ENCODE assay signal across 1 cellular context in the genomic region with DNA sequence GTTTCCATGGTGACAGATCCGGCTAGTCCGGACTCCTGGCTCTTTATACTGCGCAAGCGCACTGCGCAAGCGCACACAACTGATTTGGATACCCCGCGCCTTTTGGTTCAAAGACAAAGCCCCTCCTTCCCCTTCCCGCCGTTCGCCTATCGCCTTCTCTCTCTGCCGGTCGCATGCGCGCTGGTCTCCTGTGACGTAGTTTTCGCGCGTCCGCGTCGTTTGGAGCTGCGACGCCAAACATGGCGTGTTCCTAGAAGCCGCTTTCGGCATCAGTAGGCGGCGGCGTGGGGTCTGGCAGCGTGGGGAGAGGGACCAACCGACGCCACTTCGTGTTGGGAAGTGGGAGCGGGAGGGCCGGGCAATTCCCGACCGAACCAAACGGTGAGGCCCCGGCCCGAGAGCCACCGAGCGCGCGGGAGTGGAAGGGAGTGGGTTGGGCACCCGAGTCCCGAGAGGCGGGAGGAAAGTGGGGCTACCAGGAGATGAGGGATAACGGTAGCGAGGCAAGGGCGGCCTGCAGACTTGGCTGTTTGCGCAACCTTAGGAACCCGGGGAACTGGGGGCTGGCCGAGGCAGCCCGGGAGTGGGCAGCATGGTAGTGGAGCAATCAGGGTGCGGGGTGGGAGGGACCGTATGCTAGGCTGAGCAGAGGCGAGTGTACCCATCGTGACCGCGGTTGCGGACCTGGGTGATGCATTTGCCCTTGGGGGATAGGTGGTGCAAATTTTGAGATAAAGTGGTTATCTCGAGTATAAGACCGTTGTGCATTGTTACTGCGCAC.
TF ChIP-seq lines count a peak whose summit lies in the region.

A gene (plus strand): TSS at position 215 of the 781 bp plus-strand sequence. CDS start 24,517 bp downstream, outside the sequence.

TF ChIP-seq in HEK293, 187 proteins besides CTCF, POLR2A, EP300 and RAD21 (continued from another document and continues in another):
- TF ChIP-seq, protein P1, sequence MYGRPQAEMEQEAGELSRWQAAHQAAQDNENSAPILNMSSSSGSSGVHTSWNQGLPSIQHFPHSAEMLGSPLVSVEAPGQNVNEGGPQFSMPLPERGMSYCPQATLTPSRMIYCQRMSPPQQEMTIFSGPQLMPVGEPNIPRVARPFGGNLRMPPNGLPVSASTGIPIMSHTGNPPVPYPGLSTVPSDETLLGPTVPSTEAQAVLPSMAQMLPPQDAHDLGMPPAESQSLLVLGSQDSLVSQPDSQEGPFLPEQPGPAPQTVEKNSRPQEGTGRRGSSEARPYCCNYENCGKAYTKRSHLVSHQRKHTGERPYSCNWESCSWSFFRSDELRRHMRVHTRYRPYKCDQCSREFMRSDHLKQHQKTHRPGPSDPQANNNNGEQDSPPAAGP (tag by site-specific recombination; IDR thresholded peaks at IDR 0.05): peak; percentile 42; the same call in 1 of the 2 replicates
- TF ChIP-seq, protein P2, sequence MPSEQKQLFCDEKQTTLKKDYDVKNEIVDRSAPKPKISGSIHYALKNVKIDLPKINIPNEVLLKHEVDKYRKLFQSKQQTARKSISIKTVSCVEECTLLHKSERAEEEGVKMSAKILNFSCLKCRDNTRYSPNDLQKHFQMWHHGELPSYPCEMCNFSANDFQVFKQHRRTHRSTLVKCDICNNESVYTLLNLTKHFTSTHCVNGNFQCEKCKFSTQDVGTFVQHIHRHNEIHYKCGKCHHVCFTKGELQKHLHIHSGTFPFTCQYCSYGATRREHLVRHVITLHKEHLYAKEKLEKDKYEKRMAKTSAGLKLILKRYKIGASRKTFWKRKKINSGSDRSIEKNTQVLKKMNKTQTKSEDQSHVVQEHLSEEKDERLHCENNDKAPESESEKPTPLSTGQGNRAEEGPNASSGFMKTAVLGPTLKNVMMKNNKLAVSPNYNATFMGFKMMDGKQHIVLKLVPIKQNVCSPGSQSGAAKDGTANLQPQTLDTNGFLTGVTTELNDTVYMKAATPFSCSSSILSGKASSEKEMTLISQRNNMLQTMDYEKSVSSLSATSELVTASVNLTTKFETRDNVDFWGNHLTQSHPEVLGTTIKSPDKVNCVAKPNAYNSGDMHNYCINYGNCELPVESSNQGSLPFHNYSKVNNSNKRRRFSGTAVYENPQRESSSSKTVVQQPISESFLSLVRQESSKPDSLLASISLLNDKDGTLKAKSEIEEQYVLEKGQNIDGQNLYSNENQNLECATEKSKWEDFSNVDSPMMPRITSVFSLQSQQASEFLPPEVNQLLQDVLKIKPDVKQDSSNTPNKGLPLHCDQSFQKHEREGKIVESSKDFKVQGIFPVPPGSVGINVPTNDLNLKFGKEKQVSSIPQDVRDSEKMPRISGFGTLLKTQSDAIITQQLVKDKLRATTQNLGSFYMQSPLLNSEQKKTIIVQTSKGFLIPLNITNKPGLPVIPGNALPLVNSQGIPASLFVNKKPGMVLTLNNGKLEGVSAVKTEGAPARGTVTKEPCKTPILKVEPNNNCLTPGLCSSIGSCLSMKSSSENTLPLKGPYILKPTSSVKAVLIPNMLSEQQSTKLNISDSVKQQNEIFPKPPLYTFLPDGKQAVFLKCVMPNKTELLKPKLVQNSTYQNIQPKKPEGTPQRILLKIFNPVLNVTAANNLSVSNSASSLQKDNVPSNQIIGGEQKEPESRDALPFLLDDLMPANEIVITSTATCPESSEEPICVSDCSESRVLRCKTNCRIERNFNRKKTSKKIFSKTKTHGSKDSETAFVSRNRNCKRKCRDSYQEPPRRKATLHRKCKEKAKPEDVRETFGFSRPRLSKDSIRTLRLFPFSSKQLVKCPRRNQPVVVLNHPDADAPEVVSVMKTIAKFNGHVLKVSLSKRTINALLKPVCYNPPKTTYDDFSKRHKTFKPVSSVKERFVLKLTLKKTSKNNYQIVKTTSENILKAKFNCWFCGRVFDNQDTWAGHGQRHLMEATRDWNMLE (tag by site-specific recombination; conservative IDR thresholded peaks at IDR 0.05; ENCODE audit: low read depth): 0 out of 2 replicates have a peak, but pooled peaks have one; percentile 30
- TF ChIP-seq ZNF335 (tag by site-specific recombination; conservative IDR thresholded peaks at IDR 0.05) (peak; percentile 82), KLF9 (tag by site-specific recombination; IDR thresholded peaks at IDR 0.05; ENCODE audit: low read depth) (peak; percentile 88), ZNF366 (tag by site-specific recombination; conservative IDR thresholded peaks at IDR 0.05) (0 out of 2 replicates have a peak, but pooled peaks have one; percentile 29), ZNF510 (tag by site-specific recombination; IDR thresholded peaks at IDR 0.05; ENCODE audit: insufficient replicate concordance) (no peak), ZNF791 (tag by site-specific recombination; IDR thresholded peaks at IDR 0.05) (no peak; the same call in 1 of the 2 replicates), RBAK (tag by site-specific recombination; IDR thresholded peaks at IDR 0.05) (no peak), ZNF23 (tag by site-specific recombination; IDR thresholded peaks at IDR 0.05; ENCODE audit: borderline replicate concordance) (no peak), SP7 (tag by site-specific recombination; IDR thresholded peaks at IDR 0.05) (peak; percentile 73), GLI4 (tag by site-specific recombination; IDR thresholded peaks at IDR 0.05) (0 out of 2 replicates have a peak, but pooled peaks have one; percentile 39), ZBTB48 (tag by site-specific recombination; IDR thresholded peaks at IDR 0.05) (peak; percentile 54; the same call in 1 of the 2 replicates), WT1 (tag by site-specific recombination; IDR thresholded peaks at IDR 0.05) (peak; percentile 39; the same call in 1 of the 2 replicates), ZNF10 (tag by site-specific recombination; IDR thresholded peaks at IDR 0.05) (peak; percentile 73), ZNF501 (tag by site-specific recombination; IDR thresholded peaks at IDR 0.05) (peak; percentile 92), EGR2 (tag by site-specific recombination; IDR thresholded peaks at IDR 0.05; ENCODE audit: low read depth) (peak; percentile 97), MYNN (tag by site-specific recombination; IDR thresholded peaks at IDR 0.05; ENCODE audit: borderline replicate concordance) (no peak), ZFP37 (tag by site-specific recombination; IDR thresholded peaks at IDR 0.05) (peak; percentile 77), ZBTB20 (tag by site-specific recombination; IDR thresholded peaks at IDR 0.05) (peak; percentile 98), ZNF391 (tag by site-specific recombination; IDR thresholded peaks at IDR 0.05; ENCODE audit: borderline replicate concordance, low read depth) (peak; percentile 41; the same call in 1 of the 2 replicates), ZNF2 (tag by site-specific recombination; IDR thresholded peaks at IDR 0.05) (0 out of 2 replicates have a peak, but pooled peaks have one; percentile 58), SP3 (tag by site-specific recombination; IDR thresholded peaks at IDR 0.05) (peak; percentile 82), ZFHX2 (tag by site-specific recombination; conservative IDR thresholded peaks at IDR 0.05) (peak; percentile 95), ZXDB (tag by site-specific recombination; IDR thresholded peaks at IDR 0.05) (peak; percentile 77), KLF7 (tag by site-specific recombination; IDR thresholded peaks at IDR 0.05; ENCODE audit: borderline replicate concordance) (peak; percentile 69; the same call in 1 of the 2 replicates)
- TF ChIP-seq, protein P3, sequence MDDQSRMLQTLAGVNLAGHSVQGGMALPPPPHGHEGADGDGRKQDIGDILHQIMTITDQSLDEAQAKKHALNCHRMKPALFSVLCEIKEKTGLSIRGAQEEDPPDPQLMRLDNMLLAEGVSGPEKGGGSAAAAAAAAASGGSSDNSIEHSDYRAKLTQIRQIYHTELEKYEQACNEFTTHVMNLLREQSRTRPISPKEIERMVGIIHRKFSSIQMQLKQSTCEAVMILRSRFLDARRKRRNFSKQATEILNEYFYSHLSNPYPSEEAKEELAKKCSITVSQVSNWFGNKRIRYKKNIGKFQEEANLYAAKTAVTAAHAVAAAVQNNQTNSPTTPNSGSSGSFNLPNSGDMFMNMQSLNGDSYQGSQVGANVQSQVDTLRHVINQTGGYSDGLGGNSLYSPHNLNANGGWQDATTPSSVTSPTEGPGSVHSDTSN (CRISPR knock-in tag; IDR thresholded peaks at IDR 0.05): peak; percentile 75
- TF ChIP-seq, protein P4, sequence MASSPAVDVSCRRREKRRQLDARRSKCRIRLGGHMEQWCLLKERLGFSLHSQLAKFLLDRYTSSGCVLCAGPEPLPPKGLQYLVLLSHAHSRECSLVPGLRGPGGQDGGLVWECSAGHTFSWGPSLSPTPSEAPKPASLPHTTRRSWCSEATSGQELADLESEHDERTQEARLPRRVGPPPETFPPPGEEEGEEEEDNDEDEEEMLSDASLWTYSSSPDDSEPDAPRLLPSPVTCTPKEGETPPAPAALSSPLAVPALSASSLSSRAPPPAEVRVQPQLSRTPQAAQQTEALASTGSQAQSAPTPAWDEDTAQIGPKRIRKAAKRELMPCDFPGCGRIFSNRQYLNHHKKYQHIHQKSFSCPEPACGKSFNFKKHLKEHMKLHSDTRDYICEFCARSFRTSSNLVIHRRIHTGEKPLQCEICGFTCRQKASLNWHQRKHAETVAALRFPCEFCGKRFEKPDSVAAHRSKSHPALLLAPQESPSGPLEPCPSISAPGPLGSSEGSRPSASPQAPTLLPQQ (tag by site-specific recombination; IDR thresholded peaks at IDR 0.05): peak; percentile 65
- TF ChIP-seq, protein P5, sequence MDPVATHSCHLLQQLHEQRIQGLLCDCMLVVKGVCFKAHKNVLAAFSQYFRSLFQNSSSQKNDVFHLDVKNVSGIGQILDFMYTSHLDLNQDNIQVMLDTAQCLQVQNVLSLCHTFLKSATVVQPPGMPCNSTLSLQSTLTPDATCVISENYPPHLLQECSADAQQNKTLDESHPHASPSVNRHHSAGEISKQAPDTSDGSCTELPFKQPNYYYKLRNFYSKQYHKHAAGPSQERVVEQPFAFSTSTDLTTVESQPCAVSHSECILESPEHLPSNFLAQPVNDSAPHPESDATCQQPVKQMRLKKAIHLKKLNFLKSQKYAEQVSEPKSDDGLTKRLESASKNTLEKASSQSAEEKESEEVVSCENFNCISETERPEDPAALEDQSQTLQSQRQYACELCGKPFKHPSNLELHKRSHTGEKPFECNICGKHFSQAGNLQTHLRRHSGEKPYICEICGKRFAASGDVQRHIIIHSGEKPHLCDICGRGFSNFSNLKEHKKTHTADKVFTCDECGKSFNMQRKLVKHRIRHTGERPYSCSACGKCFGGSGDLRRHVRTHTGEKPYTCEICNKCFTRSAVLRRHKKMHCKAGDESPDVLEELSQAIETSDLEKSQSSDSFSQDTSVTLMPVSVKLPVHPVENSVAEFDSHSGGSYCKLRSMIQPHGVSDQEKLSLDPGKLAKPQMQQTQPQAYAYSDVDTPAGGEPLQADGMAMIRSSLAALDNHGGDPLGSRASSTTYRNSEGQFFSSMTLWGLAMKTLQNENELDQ (tag by site-specific recombination; IDR thresholded peaks at IDR 0.05; ENCODE audit: low read depth): no peak
- TF ChIP-seq, protein P6, sequence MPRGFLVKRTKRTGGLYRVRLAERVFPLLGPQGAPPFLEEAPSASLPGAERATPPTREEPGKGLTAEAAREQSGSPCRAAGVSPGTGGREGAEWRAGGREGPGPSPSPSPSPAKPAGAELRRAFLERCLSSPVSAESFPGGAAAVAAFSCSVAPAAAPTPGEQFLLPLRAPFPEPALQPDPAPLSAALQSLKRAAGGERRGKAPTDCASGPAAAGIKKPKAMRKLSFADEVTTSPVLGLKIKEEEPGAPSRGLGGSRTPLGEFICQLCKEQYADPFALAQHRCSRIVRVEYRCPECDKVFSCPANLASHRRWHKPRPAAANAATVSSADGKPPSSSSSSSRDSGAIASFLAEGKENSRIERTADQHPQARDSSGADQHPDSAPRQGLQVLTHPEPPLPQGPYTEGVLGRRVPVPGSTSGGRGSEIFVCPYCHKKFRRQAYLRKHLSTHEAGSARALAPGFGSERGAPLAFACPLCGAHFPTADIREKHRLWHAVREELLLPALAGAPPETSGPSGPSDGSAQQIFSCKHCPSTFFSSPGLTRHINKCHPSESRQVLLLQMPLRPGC (tag by site-specific recombination; IDR thresholded peaks at IDR 0.05): peak; percentile 23; the same call in 1 of the 2 replicates
- TF ChIP-seq, protein P7, sequence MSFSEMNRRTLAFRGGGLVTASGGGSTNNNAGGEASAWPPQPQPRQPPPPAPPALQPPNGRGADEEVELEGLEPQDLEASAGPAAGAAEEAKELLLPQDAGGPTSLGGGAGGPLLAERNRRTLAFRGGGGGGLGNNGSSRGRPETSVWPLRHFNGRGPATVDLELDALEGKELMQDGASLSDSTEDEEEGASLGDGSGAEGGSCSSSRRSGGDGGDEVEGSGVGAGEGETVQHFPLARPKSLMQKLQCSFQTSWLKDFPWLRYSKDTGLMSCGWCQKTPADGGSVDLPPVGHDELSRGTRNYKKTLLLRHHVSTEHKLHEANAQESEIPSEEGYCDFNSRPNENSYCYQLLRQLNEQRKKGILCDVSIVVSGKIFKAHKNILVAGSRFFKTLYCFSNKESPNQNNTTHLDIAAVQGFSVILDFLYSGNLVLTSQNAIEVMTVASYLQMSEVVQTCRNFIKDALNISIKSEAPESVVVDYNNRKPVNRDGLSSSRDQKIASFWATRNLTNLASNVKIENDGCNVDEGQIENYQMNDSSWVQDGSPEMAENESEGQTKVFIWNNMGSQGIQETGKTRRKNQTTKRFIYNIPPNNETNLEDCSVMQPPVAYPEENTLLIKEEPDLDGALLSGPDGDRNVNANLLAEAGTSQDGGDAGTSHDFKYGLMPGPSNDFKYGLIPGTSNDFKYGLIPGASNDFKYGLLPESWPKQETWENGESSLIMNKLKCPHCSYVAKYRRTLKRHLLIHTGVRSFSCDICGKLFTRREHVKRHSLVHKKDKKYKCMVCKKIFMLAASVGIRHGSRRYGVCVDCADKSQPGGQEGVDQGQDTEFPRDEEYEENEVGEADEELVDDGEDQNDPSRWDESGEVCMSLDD (tag by site-specific recombination; IDR thresholded peaks at IDR 0.05): peak; percentile 29; the same call in 1 of the 2 replicates
- TF ChIP-seq, protein P8, sequence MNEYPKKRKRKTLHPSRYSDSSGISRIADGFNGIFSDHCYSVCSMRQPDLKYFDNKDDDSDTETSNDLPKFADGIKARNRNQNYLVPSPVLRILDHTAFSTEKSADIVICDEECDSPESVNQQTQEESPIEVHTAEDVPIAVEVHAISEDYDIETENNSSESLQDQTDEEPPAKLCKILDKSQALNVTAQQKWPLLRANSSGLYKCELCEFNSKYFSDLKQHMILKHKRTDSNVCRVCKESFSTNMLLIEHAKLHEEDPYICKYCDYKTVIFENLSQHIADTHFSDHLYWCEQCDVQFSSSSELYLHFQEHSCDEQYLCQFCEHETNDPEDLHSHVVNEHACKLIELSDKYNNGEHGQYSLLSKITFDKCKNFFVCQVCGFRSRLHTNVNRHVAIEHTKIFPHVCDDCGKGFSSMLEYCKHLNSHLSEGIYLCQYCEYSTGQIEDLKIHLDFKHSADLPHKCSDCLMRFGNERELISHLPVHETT (tag by site-specific recombination; IDR thresholded peaks at IDR 0.05): peak; percentile 82
